In genomic region chrX:41116948-41117347, GRCh38 we compare ENCODE assay signal across 8 cellular contexts. TPM values are rescaled to one million over a fixed set of nuclear protein-coding genes. Genes with fewer than 3 reads are reported as not detected.
DNase-seq lines count a peak whose midpoint lies in the region; ATAC-seq and TF ChIP-seq lines count a peak whose summit lies in the region.

No MANE protein-coding gene starts in this region.

- no peak overlapping the region for H4K91ac ChIP-seq in H9 (ENCODE audit: insufficient read length, low read depth, low read length)

- H3K56ac ChIP-seq in H9 (ENCODE audit: insufficient read length, low read depth, low read length) = no peak overlapping the region

- no peaks in the 10 kb centered on the region for H3K23me2 ChIP-seq in H9 (ENCODE audit: insufficient read length, low read depth, low read length, poor library complexity, severe bottlenecking)

- H3K9me3 ChIP-seq in H9 (ENCODE audit: control insufficient read depth, low read depth, low read length) = no peaks in the 10 kb centered on the region

- H3K27me3 ChIP-seq in H9 (ENCODE audit: insufficient read depth, low read length) = no peaks in the 10 kb centered on the region

- H3K27ac Mint-ChIP-seq in H9 (peak overlapping the region in 1 of 3 experiments; percentile 18; a peak in 1 of 7 replicates), mesothelial cell of epicardium (peak overlapping the region; percentile 23)

- peaks cover 10% of the 10 kb centered on the region; the same call in 1 of the 2 replicates for H3K4me1 ChIP-seq in H9 (ENCODE audit: insufficient read depth, low read length)

- H3K27me3 Mint-ChIP-seq in H9 (ENCODE audit: low read depth) = 0 out of 2 replicates have a peak, but pooled peaks cover 1% of the 10 kb centered on the region
- no peaks in the 10 kb centered on the region for H3K27me3 Mint-ChIP-seq in mesothelial cell of epicardium (ENCODE audit: low read depth)

- no peak overlapping the region for H3K27ac ChIP-seq in H9 (ENCODE audit: insufficient read length, low read depth, low read length)

- TF ChIP-seq CTCF in H9 (conservative IDR thresholded peaks at IDR 0.05) = no peak
- TF ChIP-seq CTCF in mesothelial cell of epicardium (IDR thresholded peaks at IDR 0.05; ENCODE audit: unreplicated experiment) = no peak

- no peak overlapping the region for H3K14ac ChIP-seq in H9 (ENCODE audit: insufficient read depth, low read length)

- no peak overlapping the region for H3K18ac ChIP-seq in H9 (ENCODE audit: insufficient read length, low read depth, low read length)

- H3T11ph ChIP-seq in H9 (ENCODE audit: low read length) = no peak overlapping the region

- no peak overlapping the region for H2BK12ac ChIP-seq in H9 (ENCODE audit: insufficient read length, low read depth, low read length)

- H3K4me3 Mint-ChIP-seq in H9 (no peak overlapping the region), mesothelial cell of epicardium (no peak overlapping the region)

- H2BK5ac ChIP-seq in H9 (ENCODE audit: insufficient read length, low read length) = no peak overlapping the region

- DNase-seq in H9 (no peak), NCI-H69 (lab: John Stamatoyannopoulos, UW) (peak; percentile 19), mesothelial cell of epicardium (ENCODE audit: low spot score in 2 of 2, unreplicated experiment in 2 of 2) (no peak), NCI-H1092 (lab: John Stamatoyannopoulos, UW) (no peak), SKM-1 treated with dmso at 0.1 percent for 144 hours (lab: John Stamatoyannopoulos, UW; ENCODE audit: unreplicated experiment) (no peak), germinal center (ENCODE audit: low spot score) (no peak), D341Med (ENCODE audit: low spot score) (no peak)

- H2AK5ac ChIP-seq in H9 (ENCODE audit: insufficient read length, low read length) = no peak overlapping the region

- no peak overlapping the region for H4K5ac ChIP-seq in H9 (ENCODE audit: insufficient read length, low read depth, low read length)

- no peak overlapping the region for H3K23ac ChIP-seq in H9 (ENCODE audit: insufficient read length, low read depth, low read length)

- H3K9me3 Mint-ChIP-seq in H9 = peaks cover 43 to 56% of the 10 kb centered on the region in 2 experiments
- H3K9me3 Mint-ChIP-seq in mesothelial cell of epicardium = peaks cover 14% of the 10 kb centered on the region

- H3K4me1 Mint-ChIP-seq in H9 (peaks cover 45 to 75% of the 10 kb centered on the region in 2 experiments), mesothelial cell of epicardium (peaks cover 9% of the 10 kb centered on the region)

- ATAC-seq in GM18867 (IDR thresholded peaks at IDR 0.05; ENCODE audit: unreplicated experiment) = peak; percentile 80

- H3K36me3 Mint-ChIP-seq in H9 (ENCODE audit: insufficient read depth in 1 of 3, low read depth in 3 of 3) = peaks cover 7 to 39% (median 20%) of the 10 kb centered on the region in 3 experiments; a peak in 6 of 7 replicates
- H3K36me3 Mint-ChIP-seq in mesothelial cell of epicardium = no peaks in the 10 kb centered on the region

- no peak overlapping the region for H2BK120ac ChIP-seq in H9 (ENCODE audit: low read depth, low read length, poor library complexity, severe bottlenecking)

- H2BK15ac ChIP-seq in H9 (ENCODE audit: low read depth, low read length) = no peak overlapping the region

- no peak overlapping the region for H4K8ac ChIP-seq in H9 (replicated peaks; ENCODE audit: insufficient read length, low read depth, low read length)

- no CpG with 5 or more reads among the region's 4 CpGs for WGBS in H9 (ENCODE audit: extremely low coverage, insufficient read length, low lambda C conversion rate)

- H3K9ac ChIP-seq in H9 (ENCODE audit: extremely low read depth, insufficient read length, low read length) = no peak overlapping the region

- no peak overlapping the region for H2AFZ ChIP-seq in H9 (ENCODE audit: low read length)

- no peaks in the 10 kb centered on the region for H3K79me1 ChIP-seq in H9 (ENCODE audit: insufficient read depth, low read depth, low read length, poor library complexity, severe bottlenecking)

- H3K79me2 ChIP-seq in H9 (ENCODE audit: insufficient read depth, low read length) = peaks cover 86% of the 10 kb centered on the region

- H3K4me2 ChIP-seq in H9 (ENCODE audit: insufficient read depth, insufficient read length, low read length) = peak overlapping the region; percentile 19

- H3K4ac ChIP-seq in H9 (ENCODE audit: low read depth, low read length) = no peak overlapping the region

- H2BK20ac ChIP-seq in H9 (ENCODE audit: low read depth, low read length, poor library complexity, severe bottlenecking) = no peak overlapping the region

- H4K20me1 ChIP-seq in H9 (ENCODE audit: control insufficient read depth, insufficient read depth, insufficient read length) = no peaks in the 10 kb centered on the region

RNA-seq across cellular contexts. Expression of gene USP9X, which starts 31.7 kb away (rescaled TPM):
- total RNA-seq in H9 (2021) = 268 and 284 TPM in 2 replicates
- 87.0 to 91.6 TPM (median 87.3 TPM) in 3 replicates for total RNA-seq in mesothelial cell of epicardium
